ENCODE assay signal across 7 cellular contexts in the genomic region with DNA sequence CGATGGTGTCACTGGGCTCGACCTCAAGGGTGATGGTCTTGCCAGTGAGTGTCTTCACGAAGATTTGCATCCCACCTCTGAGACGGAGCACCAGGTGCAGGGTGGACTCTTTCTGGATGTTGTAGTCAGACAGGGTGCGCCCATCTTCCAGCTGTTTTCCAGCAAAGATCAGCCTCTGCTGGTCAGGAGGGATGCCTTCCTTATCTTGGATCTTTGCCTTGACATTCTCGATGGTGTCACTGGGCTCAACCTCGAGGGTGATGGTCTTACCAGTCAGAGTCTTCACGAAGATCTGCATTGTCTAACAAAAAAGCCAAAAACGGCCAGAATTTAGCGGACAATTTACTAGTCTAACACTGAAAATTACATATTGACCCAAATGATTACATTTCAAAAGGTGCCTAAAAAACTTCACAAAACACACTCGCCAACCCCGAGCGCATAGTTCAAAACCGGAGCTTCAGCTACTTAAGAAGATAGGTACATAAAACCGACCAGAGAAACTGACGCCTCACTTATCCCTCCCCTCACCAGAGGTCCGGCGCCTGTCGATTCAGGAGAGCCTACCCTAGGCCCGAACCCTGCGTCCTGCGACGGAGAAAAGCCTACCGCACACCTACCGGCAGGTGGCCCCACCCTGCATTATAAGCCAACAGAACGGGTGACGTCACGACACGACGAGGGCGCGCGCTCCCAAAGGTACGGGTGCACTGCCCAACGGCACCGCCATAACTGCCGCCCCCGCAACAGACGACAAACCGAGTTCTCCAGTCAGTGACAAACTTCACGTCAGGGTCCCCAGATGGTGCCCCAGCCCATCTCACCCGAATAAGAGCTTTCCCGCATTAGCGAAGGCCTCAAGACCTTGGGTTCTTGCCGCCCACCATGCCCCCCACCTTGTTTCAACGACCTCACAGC. TPM values are rescaled to one million over a fixed set of nuclear protein-coding genes. Genes with fewer than 3 reads are reported as not detected.
DNase-seq lines count a peak whose midpoint lies in the region; ATAC-seq, FAIRE-seq and TF ChIP-seq lines count a peak whose summit lies in the region.

No MANE protein-coding gene starts in this region.

- WGBS in gastroesophageal sphincter (ENCODE audit: low coverage in 1 of 2), 2 donors, result 5 to 6% methylated on average over 13 to 14 of the region's 46 CpGs
- WGBS in pancreas, 2 donors, result 1 to 2% methylated on average over 45 to 46 of the region's 46 CpGs
- WGBS in transverse colon (ENCODE audit: low coverage in 1 of 2), 2 donors, result 3 to 4% methylated on average over 13 to 43 of the region's 46 CpGs

- peak overlapping the region; percentile 98 for H3K27ac Mint-ChIP-seq in activated T-helper 1 cell treated with anti-CD3 and anti-CD28 coated beads, Interleukin-12 subunit alpha, Interleukin-12 subunit beta, Interleukin-2, Interleukin-4 antibody, amounts not matched to agents 30 ng/mL and 10 ng/mL and 1 ng/mL, durations not matched to agents 14 hours and 24 hours and 36 hours

- intact Hi-C loops in activated T-helper 1 cell treated with anti-CD3 and anti-CD28 coated beads, Interleukin-12 subunit alpha, Interleukin-12 subunit beta, Interleukin-2, Interleukin-4 antibody, amounts not matched to agents 30 ng/mL and 10 ng/mL and 1 ng/mL, durations not matched to agents 14 hours and 24 hours and 36 hours (cut with micrococcal nuclease), result loop anchor here (1.0 to 10.0 kb wide), 4 partner anchors 139 to 1199 kb away; partner anchors contain the start of genes ATP6V0A2, CCDC92, NCOR2 and ZNF664
- intact Hi-C loops in pancreas (cut with DNase I), result no loop called here
- intact Hi-C loops in transverse colon (cut with DNase I; ENCODE audit: low total_unique reads), result no loop called here

- DNase-seq in GM20000 (ENCODE audit: low spot score) (peak; percentile 65), M059J (ENCODE audit: low read depth) (peak; percentile 76), pancreas (peak; percentile 91 to 96 (median 94)), transverse colon (peak; percentile 94)
- DNase-seq in activated T-helper 1 cell treated with anti-CD3 and anti-CD28 coated beads, Interleukin-12 subunit alpha, Interleukin-12 subunit beta, Interleukin-2, Interleukin-4 antibody, amounts not matched to agents 30 ng/mL and 10 ng/mL and 1 ng/mL, durations not matched to agents 14 hours and 24 hours and 36 hours (ENCODE audit: low spot score), result peak; percentile 84

- peak; percentile 55 for TF ChIP-seq CTCF in GM20000 (IDR thresholded peaks at IDR 0.05; ENCODE audit: extremely low read depth, missing control alignments)
- TF ChIP-seq CTCF in gastroesophageal sphincter (IDR thresholded peaks at IDR 0.05), result peak; percentile 30 to 73 (median 66)
- peak; percentile 29 to 63 (median 44) for TF ChIP-seq CTCF in pancreas (IDR thresholded peaks at IDR 0.05)
- peak; percentile 41 to 97 (median 71) for TF ChIP-seq CTCF in transverse colon (IDR thresholded peaks at IDR 0.05)

- peak overlapping the region; percentile 83 to 91 for H3K4me3 ChIP-seq in gastroesophageal sphincter
- H3K4me3 ChIP-seq in pancreas, result peak overlapping the region; percentile 56 to 86 (median 65)
- peak overlapping the region; percentile 64 to 80 (median 73) for H3K4me3 ChIP-seq in transverse colon

- H3K9me3 ChIP-seq in gastroesophageal sphincter (no peaks in the 10 kb centered on the region), pancreas (no peaks in the 10 kb centered on the region), transverse colon (no peaks in the 10 kb centered on the region)

- TF ChIP-seq POLR2A in gastroesophageal sphincter (IDR thresholded peaks at IDR 0.05) (no peak), transverse colon (IDR thresholded peaks at IDR 0.05) (no peak)

- peaks cover 41% of the 10 kb centered on the region for H3K36me3 Mint-ChIP-seq in activated T-helper 1 cell treated with anti-CD3 and anti-CD28 coated beads, Interleukin-12 subunit alpha, Interleukin-12 subunit beta, Interleukin-2, Interleukin-4 antibody, amounts not matched to agents 30 ng/mL and 10 ng/mL and 1 ng/mL, durations not matched to agents 14 hours and 24 hours and 36 hours (ENCODE audit: low read depth)

- ATAC-seq in gastroesophageal sphincter (peak; percentile 7), pancreas (peak; percentile 47 to 67 (median 58)), HG03342 (IDR thresholded peaks at IDR 0.05; ENCODE audit: unreplicated experiment) (no peak)

- H3K4me1 ChIP-seq in gastroesophageal sphincter, result peaks cover 12 to 64% (median 22%) of the 10 kb centered on the region in 3 donors
- H3K4me1 ChIP-seq in pancreas, result peaks cover 33 to 48% (median 44%) of the 10 kb centered on the region in 3 donors
- peaks cover 35 to 66% (median 59%) of the 10 kb centered on the region in 4 donors for H3K4me1 ChIP-seq in transverse colon

- H3K9me3 Mint-ChIP-seq in activated T-helper 1 cell treated with anti-CD3 and anti-CD28 coated beads, Interleukin-12 subunit alpha, Interleukin-12 subunit beta, Interleukin-2, Interleukin-4 antibody, amounts not matched to agents 30 ng/mL and 10 ng/mL and 1 ng/mL, durations not matched to agents 14 hours and 24 hours and 36 hours, result no peaks in the 10 kb centered on the region

- TF ChIP-seq EP300 in gastroesophageal sphincter (IDR thresholded peaks at IDR 0.05), result no peak
- no peak for TF ChIP-seq EP300 in transverse colon (IDR thresholded peaks at IDR 0.05; ENCODE audit: low read depth)

- H3K27me3 Mint-ChIP-seq in activated T-helper 1 cell treated with anti-CD3 and anti-CD28 coated beads, Interleukin-12 subunit alpha, Interleukin-12 subunit beta, Interleukin-2, Interleukin-4 antibody, amounts not matched to agents 30 ng/mL and 10 ng/mL and 1 ng/mL, durations not matched to agents 14 hours and 24 hours and 36 hours (ENCODE audit: insufficient read depth), result no peaks in the 10 kb centered on the region

- in situ Hi-C loops in transverse colon (cut with MboI; ENCODE audit: low pct_ligation_motif_present in 1 of 4, low pct_unique_long_range_greater_than_20kb in 1 of 4, low sequenced_read_pairs in 3 of 4), result no loop called here

- H3K4me1 Mint-ChIP-seq in activated T-helper 1 cell treated with anti-CD3 and anti-CD28 coated beads, Interleukin-12 subunit alpha, Interleukin-12 subunit beta, Interleukin-2, Interleukin-4 antibody, amounts not matched to agents 30 ng/mL and 10 ng/mL and 1 ng/mL, durations not matched to agents 14 hours and 24 hours and 36 hours (ENCODE audit: low read depth), result peaks cover 68% of the 10 kb centered on the region

- H3K36me3 ChIP-seq in gastroesophageal sphincter, result peaks cover 0 to 31% of the 10 kb centered on the region in 2 donors
- H3K36me3 ChIP-seq in pancreas, result peaks cover 0 to 25% (median 0%) of the 10 kb centered on the region in 3 donors
- H3K36me3 ChIP-seq in transverse colon, result peaks cover 0 to 17% (median 7%) of the 10 kb centered on the region in 4 donors

- no peak for FAIRE-seq in pancreas (lab: Jason Lieb, UNC)

- H3K27me3 ChIP-seq in gastroesophageal sphincter (no peaks in the 10 kb centered on the region), pancreas (no peaks in the 10 kb centered on the region), transverse colon (no peaks in the 10 kb centered on the region)

- peak overlapping the region; percentile 97 for H3K4me3 Mint-ChIP-seq in activated T-helper 1 cell treated with anti-CD3 and anti-CD28 coated beads, Interleukin-12 subunit alpha, Interleukin-12 subunit beta, Interleukin-2, Interleukin-4 antibody, amounts not matched to agents 30 ng/mL and 10 ng/mL and 1 ng/mL, durations not matched to agents 14 hours and 24 hours and 36 hours

- H3K27ac ChIP-seq in gastroesophageal sphincter, result peak overlapping the region; percentile 90 to 100 (median 98)
- peak overlapping the region; percentile 97 to 100 (median 98) for H3K27ac ChIP-seq in pancreas
- peak overlapping the region; percentile 98 to 100 (median 98) for H3K27ac ChIP-seq in transverse colon

RNA-seq across cellular contexts. Expression of gene UBC, which starts 0.7 kb away (rescaled TPM):
- 1,164 and 1,374 TPM in 2 replicates for total RNA-seq in M059J (2014; rRNA removed; shearing (Covaris generic))
- total RNA-seq in activated T-helper 1 cell treated with anti-CD3 and anti-CD28 coated beads, Interleukin-12 subunit alpha, Interleukin-12 subunit beta, Interleukin-2, Interleukin-4 antibody, amounts not matched to agents 30 ng/mL and 10 ng/mL and 1 ng/mL, durations not matched to agents 14 hours and 24 hours and 36 hours, result 883 and 899 TPM in 2 replicates
- total RNA-seq in gastroesophageal sphincter (1,000 to 10,000 TPM; 1,376 to 1,776 (median 1,632) TPM), pancreas (100 to 1,000 TPM; 353 to 495 (median 423) TPM), transverse colon (1,000 to 10,000 TPM; 1,242 to 1,580 (median 1,406) TPM)
- 100 to 1,000 TPM; 528 to 605 TPM for polyA plus RNA-seq in pancreas

RNA-seq across cellular contexts. Expression of gene SCARB1, which starts 50.1 kb away (rescaled TPM):
- 35.6 and 38.0 TPM in 2 replicates for total RNA-seq in M059J (2014; rRNA removed; shearing (Covaris generic))
- 17.9 and 18.5 TPM in 2 replicates for total RNA-seq in activated T-helper 1 cell treated with anti-CD3 and anti-CD28 coated beads, Interleukin-12 subunit alpha, Interleukin-12 subunit beta, Interleukin-2, Interleukin-4 antibody, amounts not matched to agents 30 ng/mL and 10 ng/mL and 1 ng/mL, durations not matched to agents 14 hours and 24 hours and 36 hours
- total RNA-seq in gastroesophageal sphincter (10 to 100 TPM in 3 of 4 donors, 1 to 10 TPM in 1; 6.8 to 13.9 (median 11.5) TPM), pancreas (10 to 100 TPM in 2 of 6 donors, 1 to 10 TPM in 4; 4.7 to 14.3 (median 8.4) TPM), transverse colon (100 to 1,000 TPM in 1 of 4 donors, 10 to 100 TPM in 3; 33.7 to 252 (median 43.6) TPM)
- 10 to 100 TPM; 11.7 to 14.7 TPM for polyA plus RNA-seq in pancreas
